Comparison of ENCODE assay signal across 19 cellular contexts in the genomic region with DNA sequence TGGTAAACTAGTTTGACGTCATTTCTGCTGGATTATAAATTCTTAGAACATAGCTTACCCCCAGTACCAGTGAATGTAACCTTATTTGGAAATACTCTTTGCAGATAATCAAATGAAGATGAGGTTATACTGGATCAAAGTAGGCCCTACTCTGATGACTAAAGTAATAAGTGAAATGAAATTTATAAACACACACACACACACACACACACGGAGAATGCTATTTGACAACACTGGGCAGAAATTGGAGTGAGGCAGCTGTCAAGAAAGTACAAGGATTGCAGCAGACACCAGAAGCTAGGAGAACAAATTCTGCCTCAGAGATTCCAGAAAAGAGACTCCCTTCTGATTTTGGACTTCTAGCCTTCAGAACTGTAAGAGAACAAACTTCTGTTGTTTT.
DNase-seq lines count a peak whose midpoint lies in the region; ATAC-seq and TF ChIP-seq lines count a peak whose summit lies in the region.
"Had no signal": no experiment of that assay in that cellular context is flagged by ENCODE, and none has a peak within 500 bp of the region (broad histone marks: within the 10 kb centered on the region; RNA-seq: fewer than 3 reads in every experiment).

No MANE protein-coding gene starts in this region.

- no peak for TF ChIP-seq RAD21 in IMR-90 (IDR thresholded peaks at IDR 0.05; ENCODE audit: low read length)

- H3K9ac ChIP-seq in IMR-90 (ENCODE audit: low read depth, low read length), result no peak overlapping the region

- peak overlapping the region; percentile 29 for H2BK5ac ChIP-seq in IMR-90 (ENCODE audit: low read depth, low read length, poor library complexity, severe bottlenecking)

- TF ChIP-seq CTCF in IMR-90 (conservative IDR thresholded peaks at IDR 0.05; ENCODE audit: low read depth, low read length), result no peak
- TF ChIP-seq CTCF in fibroblast of mammary gland (conservative IDR thresholded peaks at IDR 0.05; ENCODE audit: control insufficient read depth, insufficient read depth, low read depth, low read length), result no peak
- no peak for TF ChIP-seq CTCF in nephron progenitor cell (IDR thresholded peaks at IDR 0.05)
- no peak for TF ChIP-seq CTCF in type B pancreatic cell (conservative IDR thresholded peaks at IDR 0.05)

- TF ChIP-seq POLR2A in IMR-90 (IDR thresholded peaks at IDR 0.05; ENCODE audit: low read depth, low read length), result no peak

- no peaks in the 10 kb centered on the region for H3K36me3 ChIP-seq in IMR-90 (ENCODE audit: control insufficient read depth, insufficient read depth, low read length)
- H3K36me3 ChIP-seq: SJSA1 had no signal

- in situ Hi-C loops in IMR-90 (cut with MboI; ENCODE audit: low sequenced_read_pairs), result no loop called here

- POLR2A ChIA-PET in IMR-90 (lab: Charles Lee; ENCODE audit: unreplicated experiment), result no interaction called here
- POLR2A ChIA-PET in activated CD4-positive, alpha-beta T cell treated with anti-CD3 and anti-CD28 coated beads for 36 hours (lab: Charles Lee), result no interaction called here

- BruUV-seq in IMR-90 (replicated peaks; lab: Mats Ljungman, UMichigan), result no TSS peak

- peak; percentile 67 for ATAC-seq in IMR-90 (ENCODE audit: low read depth)
- no peak for ATAC-seq in activated CD4-positive, alpha-beta T cell treated with anti-CD3 and anti-CD28 coated beads for 36 hours

- peak; percentile 61 for DNase-seq in IMR-90
- peak; percentile 21 for DNase-seq in fibroblast of mammary gland (ENCODE audit: low read depth)
- DNase-seq in nephron progenitor cell, result no peak
- DNase-seq in type B pancreatic cell (ENCODE audit: extremely low spot score, unreplicated experiment), result no peak
- DNase-seq in NCI-H446 treated with DMSO at 0.1 percent for 48 hours (lab: John Stamatoyannopoulos, UW), result no peak
- DNase-seq in inferior parietal cortex (ENCODE audit: extremely low spot score), result no peak
- DNase-seq in activated CD4-positive, alpha-beta T cell treated with anti-CD3 and anti-CD28 coated beads for 36 hours, result no peak
- DNase-seq: Caco-2; H9; NCI-H146; NCI-H2081 treated with DMSO at 0.1 percent for 48 hours; NCI-H2227 treated with DMSO at 0.1 percent for 48 hours; NCI-H526; NK-92 treated with Interleukin-12 subunit alpha and Interleukin-12 subunit beta, amount 100 ng/mL, for 24 hours; OCI-M1; RPMI8226 had no signal

- peak overlapping the region; percentile 55 for H3K27ac Mint-ChIP-seq in nephron progenitor cell
- peak overlapping the region; percentile 19 for H3K27ac Mint-ChIP-seq in type B pancreatic cell
- no peak overlapping the region for H3K27ac Mint-ChIP-seq in activated CD4-positive, alpha-beta T cell treated with anti-CD3 and anti-CD28 coated beads for 36 hours
- H3K27ac Mint-ChIP-seq: CD14-positive monocyte, H9, IgD-negative memory B cell had no signal

- no peak overlapping the region for H3K4me3 ChIP-seq in IMR-90 (ENCODE audit: insufficient read depth, low read depth, low read length)
- no peak overlapping the region for H3K4me3 ChIP-seq in fibroblast of mammary gland (ENCODE audit: control insufficient read depth, low read depth, low read length)
- H3K4me3 ChIP-seq: SJSA1 had no signal

- CTCF ChIA-PET in IMR-90 (lab: Yijun Ruan, JAX), result interaction anchor here (0.6 kb wide), 1 partner anchor 1419 kb away, joined by 3 read pairs; no protein-coding TSS in a partner anchor
- CTCF ChIA-PET in activated CD4-positive, alpha-beta T cell treated with anti-CD3 and anti-CD28 coated beads for 36 hours (lab: Charles Lee), result no interaction called here

- H4K5ac ChIP-seq in IMR-90 (ENCODE audit: low read depth, low read length), result no peak overlapping the region

- no CpG with 5 or more reads among the region's 2 CpGs for WGBS in IMR-90 (ENCODE audit: extremely low coverage in 2 of 2, insufficient read length in 1 of 2), 2 experiments

- no peak overlapping the region for H2BK20ac ChIP-seq in IMR-90 (ENCODE audit: low read depth, low read length)

- no peaks in the 10 kb centered on the region for H3K9me3 ChIP-seq in IMR-90 (ENCODE audit: control insufficient read depth, insufficient read depth, low read length)
- H3K9me3 ChIP-seq: Caco-2, SJSA1 had no signal

- H3K79me1 ChIP-seq in IMR-90 (ENCODE audit: low read depth in 1 of 2, low read length in 2 of 2), result no peaks in the 10 kb centered on the region

- no peak overlapping the region for H3K27ac ChIP-seq in IMR-90 (ENCODE audit: insufficient read depth, low read length)
- H3K27ac ChIP-seq: SJSA1 had no signal

- H3K27me3 Mint-ChIP-seq in nephron progenitor cell (ENCODE audit: low read depth, poor library complexity) (no peaks in the 10 kb centered on the region), type B pancreatic cell (no peaks in the 10 kb centered on the region)
- no peaks in the 10 kb centered on the region for H3K27me3 Mint-ChIP-seq in activated CD4-positive, alpha-beta T cell treated with anti-CD3 and anti-CD28 coated beads for 36 hours
- H3K27me3 Mint-ChIP-seq: IgD-negative memory B cell had no signal

- H3K4me1 Mint-ChIP-seq in nephron progenitor cell (peaks cover 29% of the 10 kb centered on the region), type B pancreatic cell (ENCODE audit: unreplicated experiment) (peaks cover 6% of the 10 kb centered on the region)
- no peaks in the 10 kb centered on the region for H3K4me1 Mint-ChIP-seq in activated CD4-positive, alpha-beta T cell treated with anti-CD3 and anti-CD28 coated beads for 36 hours
- H3K4me1 Mint-ChIP-seq: CD14-positive monocyte, H9, IgD-negative memory B cell had no signal

- no peaks in the 10 kb centered on the region for H4K20me1 ChIP-seq in IMR-90 (ENCODE audit: insufficient read depth, low read length)

- no peak overlapping the region for H4K8ac ChIP-seq in IMR-90 (ENCODE audit: low read depth in 2 of 2, low read length in 2 of 2)

- no peak overlapping the region for H3K56ac ChIP-seq in IMR-90 (ENCODE audit: extremely low read depth, insufficient read depth, low read length)

- 0 out of 2 replicates have a peak overlapping the region, but pooled peaks have one; percentile 40 for H2BK120ac ChIP-seq in IMR-90 (ENCODE audit: low read depth, low read length)

- H3K4me1 ChIP-seq in IMR-90 (ENCODE audit: control insufficient read depth, insufficient read depth, low read length), result no peaks in the 10 kb centered on the region
- H3K4me1 ChIP-seq: Caco-2, SJSA1 had no signal

- H3K4me3 Mint-ChIP-seq in nephron progenitor cell (no peak overlapping the region), type B pancreatic cell (no peak overlapping the region)
- H3K4me3 Mint-ChIP-seq in activated CD4-positive, alpha-beta T cell treated with anti-CD3 and anti-CD28 coated beads for 36 hours, result no peak overlapping the region
- H3K4me3 Mint-ChIP-seq: CD14-positive monocyte, H9, IgD-negative memory B cell had no signal

- dilution Hi-C loops in IMR-90 (cut with HindIII; ENCODE audit: low sequenced_read_pairs, unreplicated experiment), result no loop called here

- H3K9me1 ChIP-seq in IMR-90 (ENCODE audit: insufficient read depth, low read length), result no peaks in the 10 kb centered on the region

- H2AFZ ChIP-seq in IMR-90 (replicated peaks; ENCODE audit: low read length, poor library complexity), result no peak overlapping the region

- peak overlapping the region; percentile 33 for H3K4ac ChIP-seq in IMR-90 (ENCODE audit: low read depth, low read length)

- intact Hi-C loops in IMR-90 (cut with micrococcal nuclease), result no loop called here
- intact Hi-C loops in activated CD4-positive, alpha-beta T cell treated with anti-CD3 and anti-CD28 coated beads for 36 hours (cut with DNase I, micrococcal nuclease), result no loop called here

- H3K18ac ChIP-seq in IMR-90 (ENCODE audit: low read depth, low read length), result 0 out of 2 replicates have a peak overlapping the region, but pooled peaks have one; percentile 2

- H3K36me3 Mint-ChIP-seq in nephron progenitor cell (ENCODE audit: low read depth) (no peaks in the 10 kb centered on the region), type B pancreatic cell (no peaks in the 10 kb centered on the region)
- H3K36me3 Mint-ChIP-seq in activated CD4-positive, alpha-beta T cell treated with anti-CD3 and anti-CD28 coated beads for 36 hours (ENCODE audit: low read depth), result no peaks in the 10 kb centered on the region
- H3K36me3 Mint-ChIP-seq: CD14-positive monocyte, IgD-negative memory B cell had no signal

- H3K9me3 Mint-ChIP-seq in nephron progenitor cell, result no peaks in the 10 kb centered on the region
- H3K9me3 Mint-ChIP-seq in type B pancreatic cell, result no peaks in the 10 kb centered on the region
- H3K9me3 Mint-ChIP-seq in activated CD4-positive, alpha-beta T cell treated with anti-CD3 and anti-CD28 coated beads for 36 hours (ENCODE audit: low read depth), result peaks cover 2% of the 10 kb centered on the region
- H3K9me3 Mint-ChIP-seq: H9 had no signal

- peak overlapping the region; percentile 32; the same call in 1 of the 2 replicates for H3K23ac ChIP-seq in IMR-90 (ENCODE audit: low read depth, low read length)

- no peak overlapping the region for H2AK9ac ChIP-seq in IMR-90 (replicated peaks; ENCODE audit: low read depth, low read length, poor library complexity)

- peak overlapping the region; percentile 82; the same call in 1 of the 2 replicates for H3K14ac ChIP-seq in IMR-90 (replicated peaks; ENCODE audit: low read depth, low read length)

- no peak overlapping the region for H3K4me2 ChIP-seq in IMR-90 (ENCODE audit: low read depth, low read length)

- H2BK15ac ChIP-seq in IMR-90 (ENCODE audit: low read depth, low read length), result no peak overlapping the region

- no peak overlapping the region for H4K91ac ChIP-seq in IMR-90 (ENCODE audit: insufficient read depth, low read depth, low read length)

- no peak overlapping the region for H2AK5ac ChIP-seq in IMR-90 (ENCODE audit: low read depth, low read length)

- no peaks in the 10 kb centered on the region for H3K27me3 ChIP-seq in IMR-90 (ENCODE audit: control insufficient read depth, insufficient read depth, low read length)
- H3K27me3 ChIP-seq: SJSA1 had no signal

TF ChIP-seq in IMR-90, 13 proteins besides CTCF, POLR2A, EP300 and RAD21 (continues in another document):
- TF ChIP-seq, protein P1, sequence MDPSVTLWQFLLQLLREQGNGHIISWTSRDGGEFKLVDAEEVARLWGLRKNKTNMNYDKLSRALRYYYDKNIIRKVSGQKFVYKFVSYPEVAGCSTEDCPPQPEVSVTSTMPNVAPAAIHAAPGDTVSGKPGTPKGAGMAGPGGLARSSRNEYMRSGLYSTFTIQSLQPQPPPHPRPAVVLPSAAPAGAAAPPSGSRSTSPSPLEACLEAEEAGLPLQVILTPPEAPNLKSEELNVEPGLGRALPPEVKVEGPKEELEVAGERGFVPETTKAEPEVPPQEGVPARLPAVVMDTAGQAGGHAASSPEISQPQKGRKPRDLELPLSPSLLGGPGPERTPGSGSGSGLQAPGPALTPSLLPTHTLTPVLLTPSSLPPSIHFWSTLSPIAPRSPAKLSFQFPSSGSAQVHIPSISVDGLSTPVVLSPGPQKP (IDR thresholded peaks at IDR 0.05; ENCODE audit: borderline replicate concordance, low read depth, low read length), result no peak
- no peak for TF ChIP-seq CEBPB (IDR thresholded peaks at IDR 0.05; ENCODE audit: low read depth, low read length)
- TF ChIP-seq MAZ (IDR thresholded peaks at IDR 0.05; ENCODE audit: borderline replicate concordance, low read depth, low read length), result no peak
- TF ChIP-seq FOS (IDR thresholded peaks at IDR 0.05; ENCODE audit: low read depth, low read length), result no peak
- no peak for TF ChIP-seq BHLHE40 (IDR thresholded peaks at IDR 0.05; ENCODE audit: low read depth, low read length)
- TF ChIP-seq RFX5 (IDR thresholded peaks at IDR 0.05; ENCODE audit: low read depth, low read length), result no peak

Comparison
In these comparisons a context has a peak if more than half of its experiments do, and no peak if none do; other contexts are left out.
1. DNase-seq: peak in IMR-90 (single experiment) and fibroblast of mammary gland (single experiment); none in nephron progenitor cell (single experiment), type B pancreatic cell (single experiment), NCI-H446 treated with DMSO at 0.1 percent for 48 hours (single experiment), inferior parietal cortex (single experiment) and activated CD4-positive, alpha-beta T cell treated with anti-CD3 and anti-CD28 coated beads for 36 hours (single experiment).